ENCODE assay signal across 16 cellular contexts in genomic region chr6:16493112-16493511, GRCh38.
DNase-seq lines count a peak whose midpoint lies in the region; ATAC-seq lines count a peak whose summit lies in the region.
"Had no signal": no experiment of that assay in that cellular context is flagged by ENCODE, and none has a peak within 500 bp of the region (broad histone marks: within the 10 kb centered on the region; RNA-seq: fewer than 3 reads in every experiment).

No MANE protein-coding gene starts in this region.

- DNase-seq in CD1c-positive myeloid dendritic cell (ENCODE audit: extremely low spot score) = peak; percentile 38
- peak; percentile 12 for DNase-seq in KBM-7
- no peak for DNase-seq in Right ventricle myocardium superior
- no peak for DNase-seq in NCI-H1436 treated with DMSO at 0.1 percent for 48 hours (lab: John Stamatoyannopoulos, UW)
- no peak for DNase-seq in activated naive CD4-positive, alpha-beta T cell treated with anti-CD3 and anti-CD28 coated beads, Interleukin-2, amount 50 U/mL, for 72 hours (ENCODE audit: low spot score in 2 of 2)
- DNase-seq: activated CD4-positive, alpha-beta T cell treated with anti-CD3 and anti-CD28 coated beads, Interleukin-2, amount 50 U/mL, for 1 hour; activated effector memory CD4-positive, alpha-beta T cell treated with Interleukin-2 at 50 U/mL for 16 hours; body of pancreas; hypothalamus; naive thymus-derived CD8-positive, alpha-beta T cell; NCI-H2029; NCI-H524 treated with DMSO at 0.1 percent for 48 hours; trophoblast cell had no signal

- H3K9me3 Mint-ChIP-seq in activated naive CD4-positive, alpha-beta T cell treated with anti-CD3 and anti-CD28 coated beads, Interleukin-2, amount 50 U/mL, for 72 hours = no peaks in the 10 kb centered on the region
- H3K9me3 Mint-ChIP-seq: naive thymus-derived CD8-positive, alpha-beta T cell had no signal

- peak; percentile 52 for ATAC-seq in GM18498 (IDR thresholded peaks at IDR 0.05; ENCODE audit: unreplicated experiment)
- peak; percentile 46 for ATAC-seq in GM21717 (IDR thresholded peaks at IDR 0.05; ENCODE audit: unreplicated experiment)
- ATAC-seq in Right ventricle myocardium superior (ENCODE audit: poor library complexity) = no peak
- ATAC-seq in esophagus mucosa = no peak
- ATAC-seq in activated naive CD4-positive, alpha-beta T cell treated with anti-CD3 and anti-CD28 coated beads, Interleukin-2, amount 50 U/mL, for 72 hours = no peak
- ATAC-seq: body of pancreas had no signal

- intact Hi-C loops in Right ventricle myocardium superior (cut with DNase I) = no loop called here

- in situ Hi-C loops in KBM-7 (cut with MboI; ENCODE audit: low pct_unique_long_range_greater_than_20kb, low sequenced_read_pairs) = no loop called here

- H3K36me3 Mint-ChIP-seq in activated naive CD4-positive, alpha-beta T cell treated with anti-CD3 and anti-CD28 coated beads, Interleukin-2, amount 50 U/mL, for 72 hours = no peaks in the 10 kb centered on the region
- H3K36me3 Mint-ChIP-seq: naive thymus-derived CD8-positive, alpha-beta T cell had no signal

- H3K27ac Mint-ChIP-seq in activated naive CD4-positive, alpha-beta T cell treated with anti-CD3 and anti-CD28 coated beads, Interleukin-2, amount 50 U/mL, for 72 hours = no peak overlapping the region

Comparison
In these comparisons a context has a peak if more than half of its experiments do, and no peak if none do; other contexts are left out.
1. DNase-seq: peak in CD1c-positive myeloid dendritic cell (single experiment) and KBM-7 (single experiment); none in Right ventricle myocardium superior (single experiment), NCI-H1436 treated with DMSO at 0.1 percent for 48 hours (single experiment) and activated naive CD4-positive, alpha-beta T cell treated with anti-CD3 and anti-CD28 coated beads, Interleukin-2, amount 50 U/mL, for 72 hours (0 of 2).
2. ATAC-seq: peak in GM18498 (single experiment) and GM21717 (single experiment); none in Right ventricle myocardium superior (single experiment), esophagus mucosa (single experiment) and activated naive CD4-positive, alpha-beta T cell treated with anti-CD3 and anti-CD28 coated beads, Interleukin-2, amount 50 U/mL, for 72 hours (0 of 2).